7 cellular contexts compared by ENCODE assay signal in the genomic region with DNA sequence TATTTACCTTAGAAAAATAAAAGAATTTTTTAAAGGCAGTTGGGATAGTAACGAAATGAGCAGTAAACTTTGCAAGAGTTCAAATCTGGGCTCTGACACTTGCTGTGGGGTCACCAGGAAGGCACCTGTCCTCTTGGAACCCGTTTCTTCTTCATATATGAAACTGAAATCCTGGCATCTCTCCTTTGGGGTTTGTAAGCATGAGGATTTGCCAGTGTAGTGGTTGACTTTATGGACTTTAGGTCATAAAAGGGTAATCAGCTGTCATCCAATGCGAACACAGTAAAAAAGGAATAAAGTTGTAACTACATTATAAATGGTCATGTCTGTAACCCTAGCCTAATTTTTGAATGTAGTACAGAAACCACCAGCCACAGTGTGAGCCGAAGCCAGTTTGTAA. TPM values are rescaled to one million over a fixed set of nuclear protein-coding genes. Genes with fewer than 3 reads are reported as not detected.
DNase-seq lines count a peak whose midpoint lies in the region; ATAC-seq, FAIRE-seq and TF ChIP-seq lines count a peak whose summit lies in the region.

No MANE protein-coding gene starts in this region.

- H3K4me3 ChIP-seq in iPS-15b (ENCODE audit: low read depth, low read length), result peak overlapping the region; percentile 82

- peaks cover 6% of the 10 kb centered on the region; the same call in 1 of the 2 replicates for H3K36me3 Mint-ChIP-seq in HFFc6 (ENCODE audit: low read depth)
- peaks cover 3% of the 10 kb centered on the region for H3K36me3 Mint-ChIP-seq in activated CD4-positive, alpha-beta memory T cell treated with anti-CD3 and anti-CD28 coated beads for 36 hours
- peaks cover 6 to 9% of the 10 kb centered on the region in 2 donors for H3K36me3 Mint-ChIP-seq in stimulated activated naive B cell treated with anti-CD40 and anti-IgM and Interleukin-4, amounts not matched to agents 10 μg/mL and 1 μg/mL and 100 μg/mL, for 72 hours

- peak overlapping the region; percentile 73 for H3K9ac ChIP-seq in iPS-15b (ENCODE audit: low read depth, low read length)

- DNase-seq in HFFc6, result no peak
- no peak for DNase-seq in activated CD4-positive, alpha-beta memory T cell treated with anti-CD3 and anti-CD28 coated beads for 36 hours
- DNase-seq in stimulated activated naive B cell treated with anti-CD40 and anti-IgM and Interleukin-4, amounts not matched to agents 10 μg/mL and 1 μg/mL and 100 μg/mL, for 72 hours, result no peak
- no peak for DNase-seq in dedifferentiated amniotic fluid mesenchymal stem cell (ENCODE audit: extremely low spot score)
- DNase-seq in RCC 7860 (ENCODE audit: low spot score), result no peak

- peak overlapping the region; percentile 83 for H3K27ac Mint-ChIP-seq in HFFc6
- peak overlapping the region; percentile 81 for H3K27ac Mint-ChIP-seq in activated CD4-positive, alpha-beta memory T cell treated with anti-CD3 and anti-CD28 coated beads for 36 hours
- peak overlapping the region; percentile 83 for H3K27ac Mint-ChIP-seq in stimulated activated naive B cell treated with anti-CD40 and anti-IgM and Interleukin-4, amounts not matched to agents 10 μg/mL and 1 μg/mL and 100 μg/mL, for 72 hours

- H3K27me3 Mint-ChIP-seq in HFFc6 (ENCODE audit: insufficient read depth), result no peaks in the 10 kb centered on the region
- H3K27me3 Mint-ChIP-seq in activated CD4-positive, alpha-beta memory T cell treated with anti-CD3 and anti-CD28 coated beads for 36 hours, result no peaks in the 10 kb centered on the region
- no peaks in the 10 kb centered on the region for H3K27me3 Mint-ChIP-seq in stimulated activated naive B cell treated with anti-CD40 and anti-IgM and Interleukin-4, amounts not matched to agents 10 μg/mL and 1 μg/mL and 100 μg/mL, for 72 hours

- CTCF ChIA-PET in activated CD4-positive, alpha-beta memory T cell treated with anti-CD3 and anti-CD28 coated beads for 36 hours (lab: Charles Lee), result interaction anchor here (0.7 to 3.4 kb wide), 4 partner anchors 13 to 141 kb away, joined by 3 to 29 read pairs (median 4); no protein-coding TSS in a partner anchor

- H3K9me3 Mint-ChIP-seq in HFFc6, result no peaks in the 10 kb centered on the region
- H3K9me3 Mint-ChIP-seq in activated CD4-positive, alpha-beta memory T cell treated with anti-CD3 and anti-CD28 coated beads for 36 hours, result no peaks in the 10 kb centered on the region
- H3K9me3 Mint-ChIP-seq in stimulated activated naive B cell treated with anti-CD40 and anti-IgM and Interleukin-4, amounts not matched to agents 10 μg/mL and 1 μg/mL and 100 μg/mL, for 72 hours, result no peaks in the 10 kb centered on the region

- ATAC-seq in stimulated activated naive B cell treated with anti-CD40 and anti-IgM and Interleukin-4, amounts not matched to agents 10 μg/mL and 1 μg/mL and 100 μg/mL, for 72 hours (replicated peaks), result no peak
- ATAC-seq in GM19328 (IDR thresholded peaks at IDR 0.05; ENCODE audit: unreplicated experiment), result no peak

- peak overlapping the region; percentile 94 for H3K4me3 Mint-ChIP-seq in HFFc6
- peak overlapping the region; percentile 89 for H3K4me3 Mint-ChIP-seq in activated CD4-positive, alpha-beta memory T cell treated with anti-CD3 and anti-CD28 coated beads for 36 hours
- peak overlapping the region; percentile 92 to 97 for H3K4me3 Mint-ChIP-seq in stimulated activated naive B cell treated with anti-CD40 and anti-IgM and Interleukin-4, amounts not matched to agents 10 μg/mL and 1 μg/mL and 100 μg/mL, for 72 hours

- peaks cover 4% of the 10 kb centered on the region for H3K27me3 ChIP-seq in iPS-15b (ENCODE audit: control insufficient read depth, insufficient read depth, low read length)

- intact Hi-C loops in activated CD4-positive, alpha-beta memory T cell treated with anti-CD3 and anti-CD28 coated beads for 36 hours (cut with micrococcal nuclease), result loop anchor here (1.0 to 5.0 kb wide), 7 partner anchors 11 to 408 kb away; partner anchors contain the start of genes CNTRL, FBXW2, PSMD5 and STOM

- FAIRE-seq in RCC 7860 (lab: Jason Lieb, UNC), result no peak

- no peaks in the 10 kb centered on the region for H3K36me3 ChIP-seq in iPS-15b (ENCODE audit: control insufficient read depth, insufficient read depth, low read length)

- H3K9me3 ChIP-seq in iPS-15b (ENCODE audit: control insufficient read depth, insufficient read depth, low read length), result no peaks in the 10 kb centered on the region

- POLR2A ChIA-PET in activated CD4-positive, alpha-beta memory T cell treated with anti-CD3 and anti-CD28 coated beads for 36 hours (lab: Charles Lee), result interaction anchor here (0.7 to 0.8 kb wide), 2 partner anchors 46 to 79 kb away, joined by 3 to 5 read pairs; no protein-coding TSS in a partner anchor

- peaks cover 8% of the 10 kb centered on the region for H3K4me1 ChIP-seq in iPS-15b (ENCODE audit: control insufficient read depth, insufficient read depth, low read length)

- TF ChIP-seq CTCF in HFFc6 (IDR thresholded peaks at IDR 0.05), result no peak

- peaks cover 68% of the 10 kb centered on the region for H3K4me1 Mint-ChIP-seq in HFFc6 (ENCODE audit: low read depth)
- peaks cover 53% of the 10 kb centered on the region for H3K4me1 Mint-ChIP-seq in activated CD4-positive, alpha-beta memory T cell treated with anti-CD3 and anti-CD28 coated beads for 36 hours (ENCODE audit: low read depth)
- peaks cover 17 to 76% of the 10 kb centered on the region in 2 donors for H3K4me1 Mint-ChIP-seq in stimulated activated naive B cell treated with anti-CD40 and anti-IgM and Interleukin-4, amounts not matched to agents 10 μg/mL and 1 μg/mL and 100 μg/mL, for 72 hours

RNA-seq across cellular contexts. Expression of gene RAB14, which starts 1.3 kb away (rescaled TPM):
- 10 to 100 TPM; 80.3 to 91.4 (median 85.8) TPM for total RNA-seq in HFFc6 (2021; fragmentation: NEBNext Ultra II Directional; extraction: Animal tissue kit (Norgen Biotek cat#: 25700))
- 10 to 100 TPM; 58.2 to 58.5 TPM for total RNA-seq in activated CD4-positive, alpha-beta memory T cell treated with anti-CD3 and anti-CD28 coated beads for 36 hours
